8 cellular contexts compared by ENCODE assay signal in genomic region chr11:93741094-93741881, GRCh38. TPM values are rescaled to one million over a fixed set of nuclear protein-coding genes. Genes with fewer than 3 reads are reported as not detected.
DNase-seq lines count a peak whose midpoint lies in the region; ATAC-seq and TF ChIP-seq lines count a peak whose summit lies in the region.

Gene C11orf54, plus strand, starts transcription at chr11:93741672. Its CDS starts 5,722 bp downstream, at chr11:93747394.
Gene TAF1D, minus strand, starts transcription at chr11:93741495. Its CDS starts 2,191 bp downstream, at chr11:93739304.

- intact Hi-C loops in T-helper 1 cell treated with Interleukin-12 subunit alpha and Interleukin-12 subunit beta and Interleukin-4 antibody, amounts not matched to agents 30 ng/mL and 1 ng/mL, for 36 hours (cut with micrococcal nuclease) = loop anchor here (1.0 to 5.0 kb wide), 14 partner anchors 23 to 1491 kb away; partner anchors contain the start of genes ANKRD49, CEP295, CWC15 and FUT4
- intact Hi-C loops in left cardiac atrium (cut with DNase I) = loop anchor here in 1 of 2 donors (5.0 kb wide), 1 partner anchor 41 kb away; the partner anchor contains the start of gene MED17

- H3K27me3 Mint-ChIP-seq in progenitor cell of endocrine pancreas = no peaks in the 10 kb centered on the region

- DNase-seq in GM13976 (ENCODE audit: low spot score) (peak; percentile 96), NCI-H146 treated with DMSO at 0.1 percent for 48 hours (lab: John Stamatoyannopoulos, UW; ENCODE audit: unreplicated experiment) (peak; percentile 95), amniotic epithelial cell (ENCODE audit: low read depth) (peak; percentile 96), left cardiac atrium (peak; percentile 98), progenitor cell of endocrine pancreas (ENCODE audit: low spot score, unreplicated experiment) (peak; percentile 91), ureter (ENCODE audit: low spot score) (peak; percentile 99)

- ATAC-seq in HG02870 (IDR thresholded peaks at IDR 0.05; ENCODE audit: unreplicated experiment) = peak; percentile 76
- peak; percentile 97 for ATAC-seq in left cardiac atrium

- TF ChIP-seq CTCF in GM13976 (IDR thresholded peaks at IDR 0.05; ENCODE audit: borderline replicate concordance, control extremely low read depth, extremely low read depth, insufficient read depth, missing control alignments) (peak; percentile 11), progenitor cell of endocrine pancreas (IDR thresholded peaks at IDR 0.05; ENCODE audit: unreplicated experiment) (no peak)

- H3K27ac Mint-ChIP-seq in progenitor cell of endocrine pancreas = peak within 1 kb of the TSS; percentile 100

- peak within 1 kb of the TSS; percentile 97 for H3K4me3 Mint-ChIP-seq in progenitor cell of endocrine pancreas (ENCODE audit: low read depth)

- in situ Hi-C loops in GM13976 (cut with MboI; ENCODE audit: low sequenced_read_pairs, unreplicated experiment) = no loop called here

- peaks cover 20% of the 10 kb centered on the region for H3K36me3 Mint-ChIP-seq in progenitor cell of endocrine pancreas (ENCODE audit: insufficient read depth)

- H3K9me3 Mint-ChIP-seq in progenitor cell of endocrine pancreas (ENCODE audit: low read depth) = no peaks in the 10 kb centered on the region

- peaks cover 63% of the 10 kb centered on the region for H3K4me1 Mint-ChIP-seq in progenitor cell of endocrine pancreas (ENCODE audit: low read depth)

RNA-seq across cellular contexts. Expression of gene C11orf54, which starts in this region (rescaled TPM):
- 21.3 and 24.6 TPM in 2 replicates for total RNA-seq in T-helper 1 cell treated with Interleukin-12 subunit alpha and Interleukin-12 subunit beta and Interleukin-4 antibody, amounts not matched to agents 30 ng/mL and 1 ng/mL, for 36 hours
- total RNA-seq in left cardiac atrium = 10 to 100 TPM; 27.2 to 28.4 TPM
- 48.8 and 50.0 TPM in 2 replicates for total RNA-seq in progenitor cell of endocrine pancreas
- 25.6 TPM for total RNA-seq in ureter

RNA-seq across cellular contexts. Expression of gene TAF1D, which starts in this region (rescaled TPM):
- total RNA-seq in T-helper 1 cell treated with Interleukin-12 subunit alpha and Interleukin-12 subunit beta and Interleukin-4 antibody, amounts not matched to agents 30 ng/mL and 1 ng/mL, for 36 hours = 177 and 180 TPM in 2 replicates
- total RNA-seq in left cardiac atrium (10 to 100 TPM; 29.6 to 53.2 TPM), progenitor cell of endocrine pancreas (146 and 149 TPM in 2 replicates), ureter (159 TPM)

Comparison
In these comparisons a context has a peak if more than half of its experiments do, and no peak if none do; other contexts are left out.
1. Peak in every context shown above with its lines: DNase-seq and ATAC-seq.